8 cellular contexts compared by ENCODE assay signal in genomic region chr22:42769574-42770447, GRCh38. TPM values are rescaled to one million over a fixed set of nuclear protein-coding genes. Genes with fewer than 3 reads are reported as not detected.
DNase-seq lines count a peak whose midpoint lies in the region; ATAC-seq and TF ChIP-seq lines count a peak whose summit lies in the region.

No MANE protein-coding gene starts in this region.

- intact Hi-C loops in transverse colon (cut with DNase I; ENCODE audit: low total_unique reads) = no loop called here

- in situ Hi-C loops in transverse colon (cut with MboI; ENCODE audit: low pct_ligation_motif_present in 1 of 4, low pct_unique_long_range_greater_than_20kb in 1 of 4, low sequenced_read_pairs in 3 of 4) = loop anchor here in 1 of 4 donors (10.0 kb wide), 1 partner anchor 105 kb away; no protein-coding TSS in a partner anchor

- no peaks in the 10 kb centered on the region for H3K9me3 ChIP-seq in transverse colon

- ATAC-seq in GM18519 (IDR thresholded peaks at IDR 0.05; ENCODE audit: low FRiP score, unreplicated experiment) (peak; percentile 50), HG02840 (IDR thresholded peaks at IDR 0.05; ENCODE audit: low FRiP score, unreplicated experiment) (peak; percentile 71)

- no peak for TF ChIP-seq POLR2A in transverse colon (IDR thresholded peaks at IDR 0.05)

- no peak for TF ChIP-seq EP300 in transverse colon (IDR thresholded peaks at IDR 0.05; ENCODE audit: low read depth)

- TF ChIP-seq CTCF in RWPE1 (conservative IDR thresholded peaks at IDR 0.05; ENCODE audit: low read depth) = no peak
- no peak for TF ChIP-seq CTCF in transverse colon (IDR thresholded peaks at IDR 0.05)

- POLR2A ChIA-PET in RWPE1 (lab: Yijun Ruan, JAX; ENCODE audit: low non-redundant PET) = no interaction called here

- H3K27ac ChIP-seq in RWPE1 (peak overlapping the region; percentile 38), transverse colon (no peak overlapping the region)

- 20% methylated on average over 47 of the region's 50 CpGs; no CpG with 5 or more reads in 1 of the 2 donors for WGBS in transverse colon (ENCODE audit: low coverage in 1 of 2), 2 donors

- CTCF ChIA-PET in RWPE1 (lab: Yijun Ruan, JAX) = no interaction called here

- H3K36me3 ChIP-seq in transverse colon = no peaks in the 10 kb centered on the region

- no peak for DNase-seq in RWPE1 (ENCODE audit: low spot score)
- DNase-seq in iPS-NIHi11 (ENCODE audit: low spot score) = peak; percentile 19
- DNase-seq in transverse colon = peak; percentile 54
- no peak for DNase-seq in NCI-H446 treated with DMSO at 0.1 percent for 48 hours (lab: John Stamatoyannopoulos, UW)
- no peak for DNase-seq in NK-92 (lab: John Stamatoyannopoulos, UW; ENCODE audit: unreplicated experiment)
- DNase-seq in cerebellar cortex (ENCODE audit: low spot score) = no peak

- H3K27me3 ChIP-seq in transverse colon = no peaks in the 10 kb centered on the region

- peaks cover 3 to 16% (median 8%) of the 10 kb centered on the region in 4 donors for H3K4me1 ChIP-seq in transverse colon

- peak overlapping the region in 3 of 4 donors; percentile 0 to 16 (median 13) for H3K4me3 ChIP-seq in transverse colon

RNA-seq across cellular contexts. Expression of gene A4GALT, which starts 49.1 kb away (rescaled TPM):
- total RNA-seq in transverse colon = 10 to 100 TPM in 2 of 4 donors, 1 to 10 TPM in 2; 6.3 to 31.4 (median 12.7) TPM

Comparison
In these comparisons a context has a peak if more than half of its experiments do, and no peak if none do; other contexts are left out.
1. DNase-seq: peak in iPS-NIHi11 (single experiment) and transverse colon (single experiment); none in RWPE1 (single experiment), NCI-H446 treated with DMSO at 0.1 percent for 48 hours (single experiment), NK-92 (single experiment) and cerebellar cortex (single experiment).